Comparison of ENCODE assay signal across 23 cellular contexts in the genomic region with DNA sequence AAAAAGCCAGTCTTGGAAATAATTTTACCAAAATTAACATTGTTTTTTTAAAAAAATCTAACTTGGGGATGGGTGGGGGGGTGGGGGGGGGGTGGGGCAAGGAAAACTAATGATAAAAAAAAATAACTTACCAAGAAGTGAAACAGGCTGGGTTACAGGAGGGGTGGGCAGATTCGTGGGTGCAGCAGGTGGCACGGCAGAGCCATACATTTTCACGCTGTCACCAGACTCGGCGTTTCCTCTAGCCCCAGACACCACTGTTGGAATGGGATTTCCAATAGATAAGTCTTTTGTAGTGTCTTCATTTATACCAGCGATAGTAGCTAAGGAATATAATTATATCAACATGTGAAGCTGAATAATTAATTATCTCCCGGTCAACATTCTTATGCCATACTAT. TPM values are rescaled to one million over a fixed set of nuclear protein-coding genes. Genes with fewer than 3 reads are reported as not detected.
DNase-seq lines count a peak whose midpoint lies in the region; ATAC-seq, FAIRE-seq and TF ChIP-seq lines count a peak whose summit lies in the region.
"Had no signal": no experiment of that assay in that cellular context is flagged by ENCODE, and none has a peak within 500 bp of the region (broad histone marks: within the 10 kb centered on the region; RNA-seq: fewer than 3 reads in every experiment).

No MANE protein-coding gene starts in this region.

- ATAC-seq in K562: no peak
- no peak for ATAC-seq in memory B cell (ENCODE audit: low read depth)
- no peak for ATAC-seq in GM21390 (IDR thresholded peaks at IDR 0.05; ENCODE audit: unreplicated experiment)
- ATAC-seq: A549; CD8-positive, alpha-beta T cell; GM12878 had no signal

- no peak for TF ChIP-seq EP300 in K562 (IDR thresholded peaks at IDR 0.05; ENCODE audit: low read length)

- H3K4me3 Mint-ChIP-seq in activated naive CD4-positive, alpha-beta T cell treated with anti-CD3 and anti-CD28 coated beads, Interleukin-2, amount 50 U/mL, for 24 hours: no peak overlapping the region
- H3K4me3 Mint-ChIP-seq in memory B cell: no peak overlapping the region
- H3K4me3 Mint-ChIP-seq: B cell; CD4-positive, alpha-beta T cell; CD8-positive, alpha-beta T cell had no signal

- POLR2A ChIA-PET in K562 (lab: Yijun Ruan, JAX): no interaction called here

- H2AFZ ChIP-seq in K562 (ENCODE audit: low read depth, low read length): no peak overlapping the region

- TF ChIP-seq POLR2A in K562 (conservative IDR thresholded peaks at IDR 0.05): no peak

- FAIRE-seq in K562 (lab: Jason Lieb, UNC): no peak
- FAIRE-seq: A549, D721Med, GM12878, GM12892, GM18507 had no signal

- H3K4me2 ChIP-seq in K562 (ENCODE audit: insufficient read depth, low read length): no peak overlapping the region
- H3K4me2 ChIP-seq: A549; BLaER1 treated with 17β-estradiol and CSF1 and Interleukin-3, amounts not matched to agents 10 nM and 100 nM had no signal

- no peak overlapping the region for H3K27ac ChIP-seq in K562 (ENCODE audit: extremely low read depth, low read depth, low read length)
- H3K27ac ChIP-seq: 22Rv1; A549; BLaER1 treated with 17β-estradiol and CSF1 and Interleukin-3, amounts not matched to agents 10 nM and 100 nM; C4-2B had no signal

- no peak for TF ChIP-seq CTCF in K562 (IDR thresholded peaks at IDR 0.05 in 2 of 3, conservative IDR thresholded peaks at IDR 0.05 in 1 of 3; ENCODE audit: insufficient read depth in 2 of 3, low read depth in 1 of 3, low read length in 3 of 3)

- no peak overlapping the region for H3K4me3 ChIP-seq in K562
- H3K4me3 ChIP-seq: A549; BLaER1 treated with 17β-estradiol and CSF1 and Interleukin-3, amounts not matched to agents 10 nM and 100 nM; GM12878 had no signal

- H3K27ac Mint-ChIP-seq in activated naive CD4-positive, alpha-beta T cell treated with anti-CD3 and anti-CD28 coated beads, Interleukin-2, amount 50 U/mL, for 24 hours: peak overlapping the region; percentile 59
- peak overlapping the region; percentile 48 for H3K27ac Mint-ChIP-seq in memory B cell
- H3K27ac Mint-ChIP-seq: B cell; CD4-positive, alpha-beta T cell; CD8-positive, alpha-beta T cell had no signal

- H3K4me1 ChIP-seq in K562 (replicated peaks in 1 of 2; ENCODE audit: control insufficient read depth in 2 of 2, insufficient read depth in 2 of 2, low read length in 2 of 2): no peaks in the 10 kb centered on the region
- H3K4me1 ChIP-seq: A549; BLaER1 treated with 17β-estradiol and CSF1 and Interleukin-3, amounts not matched to agents 10 nM and 100 nM; Caco-2 had no signal

- no peaks in the 10 kb centered on the region for H3K27me3 ChIP-seq in K562 (ENCODE audit: control insufficient read depth in 2 of 2, insufficient read depth in 2 of 2, low read length in 2 of 2)
- H3K27me3 ChIP-seq: BLaER1 treated with 17β-estradiol and CSF1 and Interleukin-3, amounts not matched to agents 10 nM and 100 nM had no signal

- intact Hi-C loops in K562 (cut with micrococcal nuclease): no loop called here

- no peak for DNase-seq in activated naive CD4-positive, alpha-beta T cell (lab: John Stamatoyannopoulos, UW)
- DNase-seq in K562 (ENCODE audit: extremely low read depth in 1 of 4, low spot score in 3 of 4): no peak
- no peak for DNase-seq in memory B cell (ENCODE audit: low spot score in 2 of 2)
- DNase-seq in SHP77 (lab: John Stamatoyannopoulos, UW): no peak
- DNase-seq: AML-193; Caco-2; Calu3; CD4-positive, alpha-beta T cell; CD8-positive, alpha-beta T cell; DND-41; EL; GDM1 had no signal

- no peaks in the 10 kb centered on the region for H3K27me3 Mint-ChIP-seq in activated naive CD4-positive, alpha-beta T cell treated with anti-CD3 and anti-CD28 coated beads, Interleukin-2, amount 50 U/mL, for 24 hours
- no peaks in the 10 kb centered on the region for H3K27me3 Mint-ChIP-seq in memory B cell
- H3K27me3 Mint-ChIP-seq: B cell; CD4-positive, alpha-beta T cell had no signal

- no peaks in the 10 kb centered on the region for H3K9me3 ChIP-seq in K562 (replicated peaks; ENCODE audit: control insufficient read depth, insufficient read depth, low read depth, low read length)
- H3K9me3 ChIP-seq: A549; BLaER1 treated with 17β-estradiol and CSF1 and Interleukin-3, amounts not matched to agents 10 nM and 100 nM; Caco-2 had no signal

- H3K9me3 Mint-ChIP-seq in activated naive CD4-positive, alpha-beta T cell treated with anti-CD3 and anti-CD28 coated beads, Interleukin-2, amount 50 U/mL, for 24 hours: no peaks in the 10 kb centered on the region
- no peaks in the 10 kb centered on the region for H3K9me3 Mint-ChIP-seq in memory B cell
- H3K9me3 Mint-ChIP-seq: CD4-positive, alpha-beta T cell; CD8-positive, alpha-beta T cell had no signal

- no peaks in the 10 kb centered on the region for H3K9me1 ChIP-seq in K562 (ENCODE audit: control insufficient read depth, insufficient read depth, low read length)

- H3K36me3 Mint-ChIP-seq in activated naive CD4-positive, alpha-beta T cell treated with anti-CD3 and anti-CD28 coated beads, Interleukin-2, amount 50 U/mL, for 24 hours: peaks cover 15% of the 10 kb centered on the region
- peaks cover 31% of the 10 kb centered on the region for H3K36me3 Mint-ChIP-seq in memory B cell

- 96% methylated on average over 7 of the region's 7 CpGs for WGBS in K562 (ENCODE audit: insufficient coverage, low coverage, missing lambda C conversion rate)

- TF ChIP-seq RAD21 in K562 (CRISPR knock-in tag; conservative IDR thresholded peaks at IDR 0.05 in 1 of 2, IDR thresholded peaks at IDR 0.05 in 1 of 2): no peak

- no TSS peak for BruUV-seq in K562 (replicated peaks; lab: Mats Ljungman, UMichigan)

- no peaks in the 10 kb centered on the region for H4K20me1 ChIP-seq in K562 (replicated peaks; ENCODE audit: control insufficient read depth, insufficient read depth, low read length)

- peaks cover 94% of the 10 kb centered on the region for H3K36me3 ChIP-seq in K562 (ENCODE audit: control insufficient read depth, insufficient read depth, low read length)

- no peak overlapping the region for H3K9ac ChIP-seq in K562 (ENCODE audit: insufficient read depth in 1 of 2, low read depth in 2 of 2, low read length in 2 of 2)
- H3K9ac ChIP-seq: BLaER1 treated with 17β-estradiol and CSF1 and Interleukin-3, amounts not matched to agents 10 nM and 100 nM had no signal

- no peaks in the 10 kb centered on the region for H3K4me1 Mint-ChIP-seq in activated naive CD4-positive, alpha-beta T cell treated with anti-CD3 and anti-CD28 coated beads, Interleukin-2, amount 50 U/mL, for 24 hours
- H3K4me1 Mint-ChIP-seq in memory B cell: no peaks in the 10 kb centered on the region
- H3K4me1 Mint-ChIP-seq: B cell had no signal

- H3K79me2 ChIP-seq in K562 (ENCODE audit: control insufficient read depth, insufficient read depth, low read length): peaks cover 15% of the 10 kb centered on the region

- CTCF ChIA-PET in K562 (lab: Yijun Ruan, JAX; ENCODE audit: low intra/inter-chr PET ratio): no interaction called here

- in situ Hi-C loops in K562 (cut with MboI): no loop called here

TF ChIP-seq in K562, 482 proteins besides CTCF, POLR2A, EP300 and RAD21 (continues in another document):
- TF ChIP-seq NR1H2 (CRISPR knock-in tag; IDR thresholded peaks at IDR 0.05): no peak

RNA-seq across cellular contexts. Expression of a gene that starts 25.4 kb away (rescaled TPM):
- total RNA-seq in K562 (2011; cell fraction: chromatin; rRNA removed; ENCODE audit: low replicate concordance): 34.1 and 47.2 TPM in 2 replicates
- 65.2 and 66.5 TPM in 2 replicates for total RNA-seq in K562 (2011; cell fraction: nucleolus; rRNA removed)
- total RNA-seq in K562 (2011; cell fraction: nucleoplasm; rRNA removed): 81.2 and 82.4 TPM in 2 replicates
- 419 and 452 TPM in 2 replicates for total RNA-seq in K562 (2014; rRNA removed)
- total RNA-seq in K562 (2014; rRNA removed; fragmentation: Illumina TruSeq; extraction: Trizol): 633 and 657 TPM in 2 replicates
- total RNA-seq in K562 (2015; rRNA removed; fragmentation: Illumina TruSeq; extraction: Trizol): 603 and 618 TPM in 2 replicates
- total RNA-seq in K562 (2021): 502 and 508 TPM in 2 replicates
- polyA plus RNA-seq in K562 (2011; rRNA removed): 514 and 783 TPM in 2 replicates
- polyA plus RNA-seq in K562 (2011; cell fraction: cytosol; rRNA removed): 344 and 485 TPM in 2 replicates
- 104 and 172 TPM in 2 replicates for polyA plus RNA-seq in K562 (2011; cell fraction: nucleus; rRNA removed)
- polyA plus RNA-seq in K562 (2012): 288 and 652 TPM in 2 replicates
- 577 and 611 TPM in 2 replicates for polyA plus RNA-seq in K562 (2014; fragmentation: Illumina TruSeq; extraction: Trizol)
- polyA plus RNA-seq in K562 (2014; fragmentation: Nextera tagmentation; extraction: Ambion mirVana): 1,000 to 10,000 TPM; 1,386 to 1,409 TPM
- 613 and 642 TPM in 2 replicates for polyA plus RNA-seq in K562 (2014; rRNA removed)
- polyA minus RNA-seq in K562 (2011; rRNA and poly(A)+ RNA removed): 483 and 698 TPM in 2 replicates
- 436 and 452 TPM in 2 replicates for polyA minus RNA-seq in K562 (2011; cell fraction: cytosol; rRNA and poly(A)+ RNA removed)
- polyA minus RNA-seq in K562 (2011; cell fraction: nucleus; rRNA and poly(A)+ RNA removed): 37.4 and 67.0 TPM in 2 replicates

RNA-seq across cellular contexts. Expression of a gene that starts 47.0 kb away (rescaled TPM):
- total RNA-seq in K562 (2011; cell fraction: chromatin; rRNA removed; ENCODE audit: low replicate concordance): 94.8 and 259 TPM in 2 replicates
- 49.9 and 60.1 TPM in 2 replicates for total RNA-seq in K562 (2011; cell fraction: nucleolus; rRNA removed)
- total RNA-seq in K562 (2011; cell fraction: nucleoplasm; rRNA removed): 124 and 178 TPM in 2 replicates
- 11.6 and 14.9 TPM in 2 replicates for total RNA-seq in K562 (2014; rRNA removed)
- total RNA-seq in K562 (2014; rRNA removed; fragmentation: Illumina TruSeq; extraction: Trizol): 17.2 and 18.8 TPM in 2 replicates
- total RNA-seq in K562 (2015; rRNA removed; fragmentation: Illumina TruSeq; extraction: Trizol): 14.4 and 16.0 TPM in 2 replicates
- 52.2 and 55.7 TPM in 2 replicates for total RNA-seq in K562 (2021)
- polyA plus RNA-seq in K562 (2011; rRNA removed): 27.3 and 33.9 TPM in 2 replicates
- polyA plus RNA-seq in K562 (2011; cell fraction: cytosol; rRNA removed): 13.0 and 21.8 TPM in 2 replicates
- 85.0 and 99.6 TPM in 2 replicates for polyA plus RNA-seq in K562 (2011; cell fraction: nucleus; rRNA removed)
- polyA plus RNA-seq in K562 (2012): 28.1 and 29.3 TPM in 2 replicates
- 44.2 and 48.2 TPM in 2 replicates for polyA plus RNA-seq in K562 (2014; fragmentation: Illumina TruSeq; extraction: Trizol)
- polyA plus RNA-seq in K562 (2014; fragmentation: Nextera tagmentation; extraction: Ambion mirVana): 1 to 10 TPM; 2.3 to 5.1 TPM
- 28.3 and 30.3 TPM in 2 replicates for polyA plus RNA-seq in K562 (2014; rRNA removed)
- 34.5 and 35.1 TPM in 2 replicates for polyA minus RNA-seq in K562 (2011; rRNA and poly(A)+ RNA removed)
- polyA minus RNA-seq in K562 (2011; cell fraction: cytosol; rRNA and poly(A)+ RNA removed): 24.8 and 25.2 TPM in 2 replicates
- polyA minus RNA-seq in K562 (2011; cell fraction: nucleus; rRNA and poly(A)+ RNA removed): 71.0 and 80.2 TPM in 2 replicates
